Comparison of ENCODE assay signal across 8 cellular contexts in the genomic region with DNA sequence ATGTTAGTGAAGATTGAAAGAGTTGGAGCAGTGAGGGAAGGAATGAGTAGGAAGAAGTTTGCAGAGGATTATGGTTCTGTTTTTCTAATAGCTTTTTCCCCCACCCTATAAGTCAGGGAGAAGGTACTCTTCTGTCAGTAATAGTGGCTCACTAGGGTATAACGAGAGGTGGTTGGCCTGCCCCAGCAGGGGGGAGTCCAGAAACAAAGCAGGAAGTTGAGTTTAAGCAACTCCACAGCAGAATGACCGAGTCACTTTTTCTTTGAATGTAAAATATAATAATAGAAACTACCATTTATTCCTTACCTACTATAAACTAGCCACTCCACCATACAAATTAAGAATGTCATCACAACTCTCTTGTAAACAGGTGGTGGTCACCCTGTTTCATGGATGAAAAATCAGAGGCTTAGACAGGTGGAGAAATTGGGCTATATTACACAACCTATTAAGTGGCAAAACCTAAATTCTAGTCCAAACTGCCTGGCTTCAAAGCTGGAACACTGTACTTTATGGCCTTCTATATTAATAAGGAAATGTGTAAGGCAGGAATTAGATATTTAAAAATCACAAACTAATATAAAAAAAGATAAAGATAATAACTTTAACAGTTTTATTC. TPM values are rescaled to one million over a fixed set of nuclear protein-coding genes. Genes with fewer than 3 reads are reported as not detected.
DNase-seq lines count a peak whose midpoint lies in the region; ATAC-seq and TF ChIP-seq lines count a peak whose summit lies in the region.

No MANE protein-coding gene starts in this region.

- TF ChIP-seq POLR2A in body of pancreas (IDR thresholded peaks at IDR 0.05), result no peak

- H3K36me3 Mint-ChIP-seq in memory B cell, result peaks cover 2% of the 10 kb centered on the region
- peaks cover 0 to 18% (median 4%) of the 10 kb centered on the region in 3 donors for H3K36me3 Mint-ChIP-seq in naive thymus-derived CD8-positive, alpha-beta T cell

- no peaks in the 10 kb centered on the region for H3K9me3 ChIP-seq in body of pancreas

- ATAC-seq in GM19035 (IDR thresholded peaks at IDR 0.05; ENCODE audit: unreplicated experiment) (peak; percentile 82), HG02678 (IDR thresholded peaks at IDR 0.05; ENCODE audit: unreplicated experiment) (peak; percentile 67), memory B cell (ENCODE audit: low read depth) (peak; percentile 79), body of pancreas (no peak)
- no peak for ATAC-seq in naive thymus-derived CD8-positive, alpha-beta T cell

- H3K4me3 ChIP-seq in body of pancreas, result no peak overlapping the region

- no peak overlapping the region for H3K27ac Mint-ChIP-seq in memory B cell
- no peak overlapping the region for H3K27ac Mint-ChIP-seq in naive thymus-derived CD8-positive, alpha-beta T cell

- DNase-seq in Kasumi-1 (lab: John Stamatoyannopoulos, UW) (peak; percentile 34 to 54), memory B cell (ENCODE audit: low spot score in 2 of 2) (no peak), HT-29 (ENCODE audit: low spot score) (no peak), body of pancreas (no peak)
- DNase-seq in naive thymus-derived CD8-positive, alpha-beta T cell, result no peak
- no peak for DNase-seq in effector CD8-positive, alpha-beta T cell (lab: John Stamatoyannopoulos, UW)

- intact Hi-C loops in body of pancreas (cut with DNase I), result no loop called here

- peaks cover 4% of the 10 kb centered on the region for H3K4me1 Mint-ChIP-seq in memory B cell
- peaks cover 4 to 11% (median 7%) of the 10 kb centered on the region in 4 donors for H3K4me1 Mint-ChIP-seq in naive thymus-derived CD8-positive, alpha-beta T cell

- POLR2A ChIA-PET in naive thymus-derived CD8-positive, alpha-beta T cell (lab: Charles Lee), result no interaction called here

- H3K27me3 Mint-ChIP-seq in memory B cell, result no peaks in the 10 kb centered on the region
- H3K27me3 Mint-ChIP-seq in naive thymus-derived CD8-positive, alpha-beta T cell, result no peaks in the 10 kb centered on the region

- H3K27me3 ChIP-seq in body of pancreas, result no peaks in the 10 kb centered on the region

- no peak for TF ChIP-seq CTCF in body of pancreas (IDR thresholded peaks at IDR 0.05)

- H3K4me3 Mint-ChIP-seq in memory B cell, result no peak overlapping the region
- no peak overlapping the region for H3K4me3 Mint-ChIP-seq in naive thymus-derived CD8-positive, alpha-beta T cell

- no peak overlapping the region for H3K27ac ChIP-seq in body of pancreas

- H3K9me3 Mint-ChIP-seq in memory B cell, result no peaks in the 10 kb centered on the region
- H3K9me3 Mint-ChIP-seq in naive thymus-derived CD8-positive, alpha-beta T cell, result no peaks in the 10 kb centered on the region

- H3K4me1 ChIP-seq in body of pancreas, result peaks cover 22% of the 10 kb centered on the region

- no peaks in the 10 kb centered on the region for H3K36me3 ChIP-seq in body of pancreas (replicated peaks in 1 of 2; ENCODE audit: insufficient read depth in 1 of 2, low read depth in 2 of 2)

- WGBS in body of pancreas, 2 donors, result 70% methylated on average over 2 of the region's 2 CpGs

RNA-seq across cellular contexts. Expression of gene AP1AR, which starts 21.9 kb away (rescaled TPM):
- 57.0 and 105 TPM in 2 replicates for total RNA-seq in HT-29 (2014; rRNA removed; shearing (Covaris generic))
- total RNA-seq in naive thymus-derived CD8-positive, alpha-beta T cell, result 10 to 100 TPM; 21.3 to 23.7 TPM
- 10 to 100 TPM; 16.1 to 28.9 (median 16.8) TPM for polyA plus RNA-seq in naive thymus-derived CD8-positive, alpha-beta T cell
- total RNA-seq in body of pancreas, result 10 to 100 TPM in 1 of 2 donors, 1 to 10 TPM in 1; 9.1 to 12.5 TPM

RNA-seq across cellular contexts. Expression of gene TIFA, which starts 32.2 kb away (rescaled TPM):
- total RNA-seq in HT-29 (2014; rRNA removed; shearing (Covaris generic)), result 5.9 and 10.1 TPM in 2 replicates
- 10 to 100 TPM; 11.4 to 12.6 TPM for total RNA-seq in naive thymus-derived CD8-positive, alpha-beta T cell
- polyA plus RNA-seq in naive thymus-derived CD8-positive, alpha-beta T cell, result 10 to 100 TPM in 2 of 3 donors, 1 to 10 TPM in 1; 9.7 to 15.8 (median 13.7) TPM
- 10 to 100 TPM in 1 of 2 donors, 1 to 10 TPM in 1; 5.9 to 13.0 TPM for total RNA-seq in body of pancreas

RNA-seq across cellular contexts. Expression of gene ALPK1, which starts 43.7 kb away (rescaled TPM):
- 3.2 and 4.9 TPM in 2 replicates for total RNA-seq in HT-29 (2014; rRNA removed; shearing (Covaris generic))
- total RNA-seq in naive thymus-derived CD8-positive, alpha-beta T cell, result 10 to 100 TPM; 11.3 to 12.6 TPM
- polyA plus RNA-seq in naive thymus-derived CD8-positive, alpha-beta T cell, result 1 to 10 TPM; 2.3 to 4.9 (median 3.8) TPM
- total RNA-seq in body of pancreas, result 10 to 100 TPM; 14.8 to 26.7 TPM

Comparison
In these comparisons a context has a peak if more than half of its experiments do, and no peak if none do; other contexts are left out.
1. ATAC-seq: peak in GM19035 (single experiment), HG02678 (single experiment) and memory B cell (single experiment); none in naive thymus-derived CD8-positive, alpha-beta T cell (0 of 2) and body of pancreas (single experiment).
2. DNase-seq: peak in Kasumi-1 (2 of 2); none in memory B cell (0 of 2), HT-29 (single experiment), naive thymus-derived CD8-positive, alpha-beta T cell (0 of 10), body of pancreas (0 of 4) and effector CD8-positive, alpha-beta T cell (single experiment).